In genomic region chr22:49962751-49963646, GRCh38 we compare ENCODE assay signal across 1 cellular context.
TF ChIP-seq lines count a peak whose summit lies in the region.

No MANE protein-coding gene starts in this region.

TF ChIP-seq in GM23338, 12 proteins besides CTCF, POLR2A, EP300 and RAD21 (continued from another document):
- no peak for TF ChIP-seq ZNF462 (CRISPR knock-in tag; IDR thresholded peaks at IDR 0.05)
